ENCODE assay signal across 1 cellular context in genomic region chrX:37570349-37570748, GRCh38. TPM values are rescaled to one million over a fixed set of nuclear protein-coding genes. Genes with fewer than 3 reads are reported as not detected.
"Had no signal": no experiment of that assay in that cellular context is flagged by ENCODE, and none has a peak within 500 bp of the region (broad histone marks: within the 10 kb centered on the region; RNA-seq: fewer than 3 reads in every experiment).

No MANE protein-coding gene starts in this region.

RNA-seq across cellular contexts. Expression of gene LANCL3, which starts 1.1 kb away (rescaled TPM):
- polyA plus RNA-seq: cardiac muscle cell had no signal
